ENCODE assay signal across 8 cellular contexts in genomic region chr4:145619639-145619996, GRCh38. TPM values are rescaled to one million over a fixed set of nuclear protein-coding genes. Genes with fewer than 3 reads are reported as not detected.
DNase-seq lines count a peak whose midpoint lies in the region; ATAC-seq, FAIRE-seq and TF ChIP-seq lines count a peak whose summit lies in the region.

No MANE protein-coding gene starts in this region.

- SMC1A ChIA-PET in GM12878 (lab: Charles Lee; ENCODE audit: uncharacterized antibody, unreplicated experiment): interaction anchor here (0.6 to 2.1 kb wide), 6 partner anchors 9 to 442 kb away, joined by 3 to 5 read pairs (median 4); no protein-coding TSS in a partner anchor

- peaks cover 21% of the 10 kb centered on the region for H3K79me2 ChIP-seq in GM12878 (ENCODE audit: control insufficient read depth, insufficient read depth, low read length)

- H3K4me1 ChIP-seq in RWPE2 (ENCODE audit: insufficient read depth, poor library complexity, severe bottlenecking): peaks cover 6% of the 10 kb centered on the region
- H3K4me1 ChIP-seq in GM12878 (ENCODE audit: control insufficient read depth, insufficient read depth, low read length): peaks cover 9% of the 10 kb centered on the region; the same call in 1 of the 2 replicates

- H3K4me2 ChIP-seq in GM12878 (ENCODE audit: control insufficient read depth, insufficient read depth): peak overlapping the region; percentile 93; the same call in 1 of the 2 replicates

- H3K4me3 ChIP-seq in AG04450 (ENCODE audit: low read depth, low read length) (peak overlapping the region; percentile 89), RWPE2 (ENCODE audit: severe bottlenecking) (peak overlapping the region; percentile 65), GM12878 (peak overlapping the region; percentile 88)

- H3K27me3 ChIP-seq in AG04450 (ENCODE audit: control insufficient read depth, insufficient read depth, low read length): no peaks in the 10 kb centered on the region
- no peaks in the 10 kb centered on the region for H3K27me3 ChIP-seq in RWPE2 (ENCODE audit: insufficient read depth, poor library complexity, severe bottlenecking)
- no peaks in the 10 kb centered on the region for H3K27me3 ChIP-seq in GM12878 (replicated peaks in 1 of 2; ENCODE audit: control insufficient read depth in 2 of 2, insufficient read depth in 2 of 2, low read length in 1 of 2)

- no peak for FAIRE-seq in GM12878 (lab: Jason Lieb, UNC)

- H3K9me3 ChIP-seq in AG04450 (ENCODE audit: control insufficient read depth, insufficient read depth, low read length) (no peaks in the 10 kb centered on the region), RWPE2 (ENCODE audit: severe bottlenecking) (no peaks in the 10 kb centered on the region), GM12878 (replicated peaks; ENCODE audit: control insufficient read depth, insufficient read depth, low read length) (peaks cover 3% of the 10 kb centered on the region; the same call in 2 of the 3 replicates)

- peak overlapping the region; percentile 98 to 99 (median 99) for H3K4me3 Mint-ChIP-seq in immature natural killer cell

- peaks cover 54 to 74% of the 10 kb centered on the region in 2 donors for H3K4me1 Mint-ChIP-seq in immature natural killer cell

- peak overlapping the region; percentile 8 for H2AFZ ChIP-seq in GM12878 (ENCODE audit: control insufficient read depth, low read depth, low read length)

- no peak for TF ChIP-seq CTCF in AG04450 (IDR thresholded peaks at IDR 0.05; ENCODE audit: low read depth, low read length)
- TF ChIP-seq CTCF in RWPE2 (IDR thresholded peaks at IDR 0.05; ENCODE audit: poor library complexity, severe bottlenecking): peak; percentile 75
- no peak for TF ChIP-seq CTCF in GM12878 (IDR thresholded peaks at IDR 0.05 in 2 of 3, conservative IDR thresholded peaks at IDR 0.05 in 1 of 3; ENCODE audit: control insufficient read depth in 2 of 3, extremely low read depth in 1 of 3, insufficient read depth in 1 of 3, low read depth in 3 of 3, low read length in 3 of 3)

- TF ChIP-seq EP300 in GM12878 (IDR thresholded peaks at IDR 0.05; ENCODE audit: borderline replicate concordance in 1 of 2, control insufficient read depth in 1 of 2, low read depth in 2 of 2, low read length in 2 of 2): no peak

- no peaks in the 10 kb centered on the region for H3K9me3 Mint-ChIP-seq in immature natural killer cell

- CTCF ChIA-PET in AG04450 (lab: Charles Lee): interaction anchor here (0.5 to 7.0 kb wide), 19 partner anchors 10 to 473 kb away, joined by 3 to 140 read pairs (median 3); no protein-coding TSS in a partner anchor
- CTCF ChIA-PET in GM12878 (lab: Yijun Ruan, JAX): interaction anchor here (0.6 to 2.4 kb wide), 6 partner anchors 10 to 232 kb away, joined by 3 to 10 read pairs (median 3); no protein-coding TSS in a partner anchor

- H3K27me3 Mint-ChIP-seq in immature natural killer cell (ENCODE audit: low read depth in 3 of 3): peaks cover 11 to 16% (median 12%) of the 10 kb centered on the region in 3 donors

- H3K27ac Mint-ChIP-seq in immature natural killer cell: peak overlapping the region; percentile 96 to 100 (median 99)

- POLR2A ChIA-PET in AG04450 (lab: Yijun Ruan, JAX): interaction anchor here (1.0 to 1.3 kb wide), 2 partner anchors 113 to 115 kb away, joined by 3 read pairs; no protein-coding TSS in a partner anchor
- POLR2A ChIA-PET in GM12878 (lab: Charles Lee): interaction anchor here (0.7 to 2.6 kb wide), 6 partner anchors 14 to 441 kb away, joined by 3 to 11 read pairs (median 4); no protein-coding TSS in a partner anchor

- peak; percentile 49 for ATAC-seq in GM18870 (IDR thresholded peaks at IDR 0.05; ENCODE audit: unreplicated experiment)
- ATAC-seq in HG03108 (IDR thresholded peaks at IDR 0.05; ENCODE audit: unreplicated experiment): peak; percentile 39
- ATAC-seq in RWPE2 (ENCODE audit: low read depth): peak; percentile 41
- ATAC-seq in GM12878: peak; percentile 63

- intact Hi-C loops in GM12878 (cut with micrococcal nuclease; ENCODE audit: unreplicated experiment): loop anchor here (2.0 to 5.0 kb wide), 9 partner anchors 113 to 1298 kb away; partner anchors contain the start of genes ABCE1, ANAPC10 and OTUD4

- H4K20me1 ChIP-seq in GM12878 (ENCODE audit: control insufficient read depth, insufficient read depth): no peaks in the 10 kb centered on the region

- DNase-seq in AG04450 (ENCODE audit: low read depth, low spot score): no peak
- DNase-seq in RWPE2 (ENCODE audit: low spot score): no peak
- peak; percentile 45 for DNase-seq in GM12878 (ENCODE audit: low read depth, low spot score)
- peak in 1 of 3 donors; percentile 74 for DNase-seq in immature natural killer cell
- DNase-seq in stimulated activated CD4-positive, alpha-beta T cell treated with anti-CD3 and anti-CD28 coated beads, Interleukin-12 subunit alpha, Interleukin-12 subunit beta, amount 100 ng/mL, for 24 hours (ENCODE audit: low read depth in 2 of 2): peak; percentile 33 to 47
- DNase-seq in ecto neural progenitor cell (ENCODE audit: low spot score): no peak

- H3K36me3 ChIP-seq in RWPE2 (ENCODE audit: low read depth) (no peaks in the 10 kb centered on the region), GM12878 (ENCODE audit: control insufficient read depth in 2 of 2, insufficient read depth in 2 of 2, low read length in 1 of 2) (no peaks in the 10 kb centered on the region)

- BruUV-seq in GM12878 (replicated peaks; lab: Mats Ljungman, UMichigan): TSS peak; percentile 79

- under 1% methylated on average over 9 of the region's 9 CpGs for WGBS in GM12878 (ENCODE audit: insufficient coverage, insufficient replicate concordance, low lambda C conversion rate, missing lambda C conversion rate)

- H3K9ac ChIP-seq in GM12878 (ENCODE audit: control insufficient read depth, insufficient read depth, low read length): peak overlapping the region; percentile 98

- RAD21 ChIA-PET in GM12878 (lab: Charles Lee; ENCODE audit: unreplicated experiment): interaction anchor here (0.6 to 2.2 kb wide), 5 partner anchors 13 to 467 kb away, joined by 3 to 6 read pairs (median 3); no protein-coding TSS in a partner anchor

- H3K27ac ChIP-seq in AG04450 (ENCODE audit: low read depth, low read length) (peak overlapping the region; percentile 88), RWPE2 (ENCODE audit: poor library complexity, severe bottlenecking) (peak overlapping the region; percentile 74), GM12878 (ENCODE audit: control insufficient read depth, insufficient read depth) (peak overlapping the region; percentile 89)

- TF ChIP-seq RAD21 in GM12878 (IDR thresholded peaks at IDR 0.05; ENCODE audit: insufficient read depth, low read depth, low read length): no peak

- TF ChIP-seq POLR2A in GM12878 (IDR thresholded peaks at IDR 0.05; ENCODE audit: low read depth, low read length): no peak

- in situ Hi-C loops in GM12878 (cut with MboI): loop anchor here (5.0 to 25.0 kb wide), 3 partner anchors 387 to 1432 kb away; no protein-coding TSS in a partner anchor

- peaks cover 0 to 4% (median 3%) of the 10 kb centered on the region in 3 donors for H3K36me3 Mint-ChIP-seq in immature natural killer cell

TF ChIP-seq in GM12878, 131 proteins besides CTCF, POLR2A, EP300 and RAD21 (continues in another document):
- TF ChIP-seq BCL11A (IDR thresholded peaks at IDR 0.05; ENCODE audit: low read depth, low read length) (0 out of 2 replicates have a peak, but pooled peaks have one; percentile 8), IKZF2 (IDR thresholded peaks at IDR 0.05) (peak; percentile 63 to 78), ZBED1 (IDR thresholded peaks at IDR 0.05; ENCODE audit: borderline replicate concordance) (no peak), EED (IDR thresholded peaks at IDR 0.05; ENCODE audit: low read depth) (peak; percentile 10; the same call in 1 of the 2 replicates), LARP7 (IDR thresholded peaks at IDR 0.05) (no peak), ETV6 (conservative IDR thresholded peaks at IDR 0.05 in 1 of 2, IDR thresholded peaks at IDR 0.05 in 1 of 2; ENCODE audit: borderline replicate concordance in 1 of 2, low read depth in 1 of 2) (no peak)

RNA-seq across cellular contexts. Expression of gene MMAA, which starts 0.4 kb away (rescaled TPM):
- polyA plus RNA-seq in AG04450 (2011; rRNA removed) (7.2 and 8.8 TPM in 2 replicates), GM12878 (2011; rRNA removed) (22.6 and 30.6 TPM in 2 replicates), GM12878 (2014; fragmentation: Illumina TruSeq; extraction: Trizol) (12.6 and 15.1 TPM in 2 replicates), GM12878 (2014; fragmentation: Nextera tagmentation; extraction: Ambion mirVana) (10 to 100 TPM in 1 of 2 experiments, 1 to 10 TPM in 1; 9.2 to 11.0 TPM), GM12878 (2014; rRNA removed) (8.3 and 9.1 TPM in 2 replicates), GM12878 (2016; fragmentation: Nextera tagmentation; extraction: Ambion mirVana) (10 to 100 TPM; 15.6 TPM), immature natural killer cell (1 to 10 TPM; 3.6 to 9.8 (median 5.4) TPM)
- polyA minus RNA-seq in AG04450 (2011; rRNA and poly(A)+ RNA removed): 5.3 and 10.5 TPM in 2 replicates
- 7.4 and 8.1 TPM in 2 replicates for total RNA-seq in GM12878 (2013; cell fraction: nucleolus; rRNA removed)
- total RNA-seq in GM12878 (2014; rRNA removed) (4.5 and 6.5 TPM in 2 replicates), GM12878 (2014; rRNA removed; fragmentation: Illumina TruSeq; extraction: Trizol) (7.4 and 8.3 TPM in 2 replicates), GM12878 (2021) (10.4 and 13.0 TPM in 2 replicates)
- 7.2 TPM for polyA plus RNA-seq in GM12878 (2011; ENCODE audit: low read depth)
- polyA plus RNA-seq in GM12878 (2011; cell fraction: cytosol; rRNA removed): 7.0 and 7.2 TPM in 2 replicates
- 8.2 and 10.5 TPM in 2 replicates for polyA plus RNA-seq in GM12878 (2011; cell fraction: nucleus; rRNA removed)
- polyA plus RNA-seq in GM12878 (2012): 4.6 and 6.1 TPM in 2 replicates
- 9.0 and 16.7 TPM in 2 replicates for polyA minus RNA-seq in GM12878 (2011; rRNA and poly(A)+ RNA removed)
- 3.6 and 4.9 TPM in 2 replicates for polyA minus RNA-seq in GM12878 (2011; cell fraction: cytosol; rRNA and poly(A)+ RNA removed)
- polyA minus RNA-seq in GM12878 (2011; cell fraction: nucleus; rRNA and poly(A)+ RNA removed): 5.2 and 9.2 TPM in 2 replicates

Comparison
In these comparisons a context has a peak if more than half of its experiments do, and no peak if none do; other contexts are left out.
1. DNase-seq: peak in GM12878 (single experiment) and stimulated activated CD4-positive, alpha-beta T cell treated with anti-CD3 and anti-CD28 coated beads, Interleukin-12 subunit alpha, Interleukin-12 subunit beta, amount 100 ng/mL, for 24 hours (2 of 2); none in AG04450 (single experiment), RWPE2 (single experiment) and ecto neural progenitor cell (single experiment).
2. Peak in every context shown above with its lines, with median percentiles within 50 percentile points of each other: H3K27ac ChIP-seq, H3K4me3 ChIP-seq and ATAC-seq.